In genomic region chr3:170869645-170870593, GRCh38 we compare ENCODE assay signal across 1 cellular context.
TF ChIP-seq lines count a peak whose summit lies in the region.

TSS of gene RPL22L1 (minus strand) at chr3:170870195. CDS start at chr3:170870167, 28 bp downstream.

TF ChIP-seq in K562, 482 proteins besides CTCF, POLR2A, EP300 and RAD21 (continued from another document and continues in another):
- TF ChIP-seq MGA (IDR thresholded peaks at IDR 0.05) (peak; percentile 73; the same call in 1 of the 2 replicates), TFAP4 (CRISPR knock-in tag; IDR thresholded peaks at IDR 0.05; ENCODE audit: borderline replicate concordance) (peak; percentile 77; the same call in 1 of the 2 replicates), ELF1 (tag; IDR thresholded peaks at IDR 0.05) (peak; percentile 86), ILF3 (IDR thresholded peaks at IDR 0.05; ENCODE audit: borderline replicate concordance) (no peak), POLR2AphosphoS2 (IDR thresholded peaks at IDR 0.05; ENCODE audit: low read length) (peak; percentile 91; the same call in 1 of the 2 replicates), ZNF507 (tag; conservative IDR thresholded peaks at IDR 0.05) (no peak), STAT6 (CRISPR knock-in tag; IDR thresholded peaks at IDR 0.05) (no peak), SP2 (IDR thresholded peaks at IDR 0.05; ENCODE audit: extremely low read depth, low read depth, low read length, poor library complexity, severe bottlenecking) (no peak), ZNF431 (CRISPR knock-in tag; IDR thresholded peaks at IDR 0.05) (peak; percentile 72; the same call in 1 of the 2 replicates), MXI1 (IDR thresholded peaks at IDR 0.05; ENCODE audit: low read depth, low read length) (peak; percentile 76), PRPF4 (IDR thresholded peaks at IDR 0.05; ENCODE audit: insufficient read depth, low read depth, low read length, poor library complexity, severe bottlenecking) (no peak), AFF1 (IDR thresholded peaks at IDR 0.05; ENCODE audit: low read depth in 1 of 2, partially characterized antibody in 2 of 2) (peak; percentile 63 to 75), ETV6 (IDR thresholded peaks at IDR 0.05; ENCODE audit: borderline replicate concordance in 1 of 2, low read depth in 2 of 2, low read length in 1 of 2) (no peak), ETV6 (CRISPR knock-in tag; IDR thresholded peaks at IDR 0.05; ENCODE audit: borderline replicate concordance) (no peak), HBP1 (CRISPR knock-in tag; IDR thresholded peaks at IDR 0.05) (peak; percentile 92), BRF2 (IDR thresholded peaks at IDR 0.05; ENCODE audit: borderline replicate concordance, insufficient read depth, insufficient read length) (no peak), NFIX (CRISPR knock-in tag; IDR thresholded peaks at IDR 0.05; ENCODE audit: low read depth) (no peak), NFRKB (IDR thresholded peaks at IDR 0.05; ENCODE audit: low read depth) (peak; percentile 98), ZNF444 (CRISPR knock-in tag; IDR thresholded peaks at IDR 0.05) (no peak), ARNT (IDR thresholded peaks at IDR 0.05) (peak; percentile 19 to 65; a peak in 1 of 4 replicates), ZNF143 (CRISPR knock-in tag; IDR thresholded peaks at IDR 0.05) (no peak), REST (CRISPR knock-in tag; IDR thresholded peaks at IDR 0.05; ENCODE audit: low read depth) (0 out of 2 replicates have a peak, but pooled peaks have one; percentile 14), ZNF253 (CRISPR knock-in tag; conservative IDR thresholded peaks at IDR 0.05) (0 out of 2 replicates have a peak, but pooled peaks have one; percentile 4), EP400 (IDR thresholded peaks at IDR 0.05) (peak; percentile 99), TCFL5 (CRISPR knock-in tag; conservative IDR thresholded peaks at IDR 0.05) (0 out of 2 replicates have a peak, but pooled peaks have one; percentile 12), CHD2 (IDR thresholded peaks at IDR 0.05; ENCODE audit: low read depth, low read length) (peak; percentile 33; the same call in 1 of the 2 replicates), MAFK (IDR thresholded peaks at IDR 0.05; ENCODE audit: low read length) (no peak; the same call in 1 of the 2 replicates)
